In the genomic region with DNA sequence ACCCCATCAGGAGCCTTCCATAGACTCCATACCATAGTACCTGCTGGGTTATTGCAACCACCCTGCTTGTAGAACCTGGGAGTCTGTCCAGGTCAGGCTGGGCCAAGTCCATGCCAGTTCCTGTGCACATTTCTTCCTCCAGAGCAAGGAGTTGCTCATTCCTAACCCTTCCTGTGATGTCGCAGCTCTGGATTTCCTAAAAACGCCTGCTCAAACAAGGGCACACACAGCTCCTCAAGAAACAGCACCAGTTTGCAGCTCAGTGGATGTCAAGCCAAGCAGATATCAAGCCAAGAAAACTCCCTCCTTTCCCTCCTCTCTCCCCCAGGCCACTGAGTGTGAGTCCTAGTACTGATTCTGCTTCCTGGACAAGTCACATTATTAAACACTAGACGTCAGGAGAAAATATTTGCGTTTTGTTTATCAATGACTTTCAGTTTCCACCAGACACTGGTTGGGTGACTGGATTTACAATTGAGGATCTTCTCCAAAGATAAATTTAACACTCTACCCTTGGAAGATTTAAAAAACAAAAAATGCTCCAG, we compare ENCODE assay signal across 22 cellular contexts. TPM values are rescaled to one million over a fixed set of nuclear protein-coding genes. Genes with fewer than 3 reads are reported as not detected.
A peak's percentile ranks its signal among the peaks of the same experiment; 100 is the strongest.
DNase-seq lines count a peak whose midpoint lies in the region; ATAC-seq and TF ChIP-seq lines count a peak whose summit lies in the region.
"Had no signal": no experiment of that assay in that cellular context is flagged by ENCODE, and none has a peak within 500 bp of the region (broad histone marks: within the 10 kb centered on the region; RNA-seq: fewer than 3 reads in every experiment).

No MANE protein-coding gene starts in this region.

- H3K4me3 Mint-ChIP-seq in CD4-positive, CD25-positive, alpha-beta regulatory T cell: no peak overlapping the region
- H3K4me3 Mint-ChIP-seq in CD14-positive monocyte: no peak overlapping the region
- H3K4me3 Mint-ChIP-seq: CD8-positive, alpha-beta T cell had no signal

- no peaks in the 10 kb centered on the region for H3K9me3 ChIP-seq in CD4-positive, CD25-positive, alpha-beta regulatory T cell (ENCODE audit: control insufficient read depth in 2 of 2, low read length in 2 of 2)
- H3K9me3 ChIP-seq in left ventricle myocardium inferior (replicated peaks) (no peaks in the 10 kb centered on the region), sigmoid colon (no peaks in the 10 kb centered on the region)

- no peaks in the 10 kb centered on the region for H3K27me3 ChIP-seq in CD4-positive, CD25-positive, alpha-beta regulatory T cell (ENCODE audit: control insufficient read depth, insufficient read depth, low read length)
- H3K27me3 ChIP-seq in left ventricle myocardium inferior (ENCODE audit: low read depth) (no peaks in the 10 kb centered on the region), sigmoid colon (no peaks in the 10 kb centered on the region)
- H3K27me3 ChIP-seq: dorsolateral prefrontal cortex had no signal

- TF ChIP-seq CTCF in left ventricle myocardium inferior (IDR thresholded peaks at IDR 0.05; ENCODE audit: borderline replicate concordance) (no peak), sigmoid colon (IDR thresholded peaks at IDR 0.05) (no peak), CD14-positive monocyte (IDR thresholded peaks at IDR 0.05) (no peak)

- H3K27ac ChIP-seq in CD4-positive, CD25-positive, alpha-beta regulatory T cell (ENCODE audit: insufficient read depth, low read length, poor library complexity, severe bottlenecking): no peak overlapping the region
- H3K27ac ChIP-seq in left ventricle myocardium inferior (replicated peaks) (peak overlapping the region; percentile 71), sigmoid colon (peak overlapping the region in 3 of 4 donors; percentile 64 to 73 (median 67))
- H3K27ac ChIP-seq: WERI-Rb-1 had no signal

- no peak for ATAC-seq in CD4-positive, CD25-positive, alpha-beta regulatory T cell (ENCODE audit: low read depth in 2 of 2)
- ATAC-seq in HG03025 (IDR thresholded peaks at IDR 0.05; ENCODE audit: low FRiP score, unreplicated experiment): no peak
- ATAC-seq: CD8-positive, alpha-beta T cell; Panc1 had no signal

- H3K27ac Mint-ChIP-seq in CD4-positive, CD25-positive, alpha-beta regulatory T cell: peak overlapping the region in 2 of 3 donors; percentile 6 to 25
- no peak overlapping the region for H3K27ac Mint-ChIP-seq in CD14-positive monocyte
- H3K27ac Mint-ChIP-seq: CD8-positive, alpha-beta T cell had no signal

- H3K4me1 Mint-ChIP-seq in CD4-positive, CD25-positive, alpha-beta regulatory T cell: peaks cover 6 to 53% (median 14%) of the 10 kb centered on the region in 4 donors
- H3K4me1 Mint-ChIP-seq in CD14-positive monocyte: peaks cover 3% of the 10 kb centered on the region

- 75 to 82% methylated on average over 4 of the region's 4 CpGs for WGBS in sigmoid colon, 2 donors

- no peak overlapping the region for H3K4me3 ChIP-seq in CD4-positive, CD25-positive, alpha-beta regulatory T cell (ENCODE audit: low read depth, low read length)
- H3K4me3 ChIP-seq in left ventricle myocardium inferior (no peak overlapping the region), sigmoid colon (no peak overlapping the region)
- H3K4me3 ChIP-seq: dorsolateral prefrontal cortex, GM12878, K562 had no signal

- H3K36me3 Mint-ChIP-seq in CD4-positive, CD25-positive, alpha-beta regulatory T cell: no peaks in the 10 kb centered on the region
- no peaks in the 10 kb centered on the region for H3K36me3 Mint-ChIP-seq in CD14-positive monocyte
- H3K36me3 Mint-ChIP-seq: CD8-positive, alpha-beta T cell had no signal

- no peak for TF ChIP-seq POLR2A in sigmoid colon (IDR thresholded peaks at IDR 0.05)

- no peak for DNase-seq in CD4-positive, CD25-positive, alpha-beta regulatory T cell
- DNase-seq in M059J (ENCODE audit: low read depth) (peak; percentile 47), left ventricle myocardium inferior (no peak), sigmoid colon (no peak), CD14-positive monocyte (ENCODE audit: low spot score) (no peak), nucleus accumbens (lab: John Stamatoyannopoulos, UW) (no peak), NCI-H526 (lab: John Stamatoyannopoulos, UW) (no peak)
- DNase-seq: activated gamma-delta T cell treated with Interleukin-2 at 50 U/mL for 16 hours; caudate nucleus; CD8-positive, alpha-beta T cell; DMS153; dorsolateral prefrontal cortex; head of caudate nucleus; NCI-H187; NCI-H345; stimulated activated CD4-positive, alpha-beta T cell treated with anti-CD3 and anti-CD28 coated beads, Interleukin-12 subunit alpha, Interleukin-12 subunit beta, amount 100 ng/mL, for 4 hours; T-helper 2 cell had no signal

- peaks cover 7% of the 10 kb centered on the region for H3K4me1 ChIP-seq in CD4-positive, CD25-positive, alpha-beta regulatory T cell (ENCODE audit: control insufficient read depth, insufficient read depth, low read length, poor library complexity, severe bottlenecking)
- H3K4me1 ChIP-seq in left ventricle myocardium inferior (peaks cover 89% of the 10 kb centered on the region), sigmoid colon (peaks cover 0 to 61% (median 51%) of the 10 kb centered on the region in 4 donors)

- no peaks in the 10 kb centered on the region for H3K36me3 ChIP-seq in CD4-positive, CD25-positive, alpha-beta regulatory T cell (ENCODE audit: control insufficient read depth, insufficient read depth, low read length)
- H3K36me3 ChIP-seq in left ventricle myocardium inferior: no peaks in the 10 kb centered on the region
- no peaks in the 10 kb centered on the region for H3K36me3 ChIP-seq in sigmoid colon
- H3K36me3 ChIP-seq: WERI-Rb-1 had no signal

- no peaks in the 10 kb centered on the region for H3K9me3 Mint-ChIP-seq in CD4-positive, CD25-positive, alpha-beta regulatory T cell
- H3K9me3 Mint-ChIP-seq in CD14-positive monocyte: peaks cover 0 to under 1% (median 0%) of the 10 kb centered on the region in 7 donors
- H3K9me3 Mint-ChIP-seq: CD8-positive, alpha-beta T cell had no signal

- intact Hi-C loops in left ventricle myocardium inferior (cut with micrococcal nuclease) (no loop called here), sigmoid colon (cut with DNase I) (loop anchor here (5.0 kb wide), 1 partner anchor 58 kb away; a partner anchor contains a TSS), CD14-positive monocyte (cut with micrococcal nuclease) (no loop called here)

- no peak for TF ChIP-seq EP300 in sigmoid colon (IDR thresholded peaks at IDR 0.05)

- peaks cover 8% of the 10 kb centered on the region for H3K27me3 Mint-ChIP-seq in CD4-positive, CD25-positive, alpha-beta regulatory T cell
- H3K27me3 Mint-ChIP-seq in CD14-positive monocyte (ENCODE audit: low read depth in 3 of 3): peaks cover 1 to 4% (median 2%) of the 10 kb centered on the region in 3 donors

RNA-seq across cellular contexts. Expression of a gene that starts 59.6 kb away (rescaled TPM):
- total RNA-seq in CD4-positive, CD25-positive, alpha-beta regulatory T cell: 0.76 TPM
- 1 to 10 TPM in 3 of 4 donors, under 1 TPM in 1; 0.37 to 3.3 (median 1.7) TPM for polyA plus RNA-seq in CD4-positive, CD25-positive, alpha-beta regulatory T cell
- total RNA-seq in M059J (2014; rRNA removed; shearing (Covaris generic)): 14.7 and 20.6 TPM in 2 replicates
- total RNA-seq in left ventricle myocardium inferior (3.1 TPM), sigmoid colon (1 to 10 TPM; 3.3 to 7.5 (median 5.3) TPM)
- polyA plus RNA-seq in sigmoid colon (1 to 10 TPM; 4.4 to 5.4 (median 5.2) TPM), CD14-positive monocyte (not detected)
- total RNA-seq: CD8-positive, alpha-beta T cell had no signal

Comparison
In these comparisons a context has a peak if more than half of its experiments do, and no peak if none do; other contexts are left out.
1. H3K27ac Mint-ChIP-seq: peak in CD4-positive, CD25-positive, alpha-beta regulatory T cell (2 of 3); none in CD14-positive monocyte (0 of 7).